ENCODE assay signal across 8 cellular contexts in the genomic region with DNA sequence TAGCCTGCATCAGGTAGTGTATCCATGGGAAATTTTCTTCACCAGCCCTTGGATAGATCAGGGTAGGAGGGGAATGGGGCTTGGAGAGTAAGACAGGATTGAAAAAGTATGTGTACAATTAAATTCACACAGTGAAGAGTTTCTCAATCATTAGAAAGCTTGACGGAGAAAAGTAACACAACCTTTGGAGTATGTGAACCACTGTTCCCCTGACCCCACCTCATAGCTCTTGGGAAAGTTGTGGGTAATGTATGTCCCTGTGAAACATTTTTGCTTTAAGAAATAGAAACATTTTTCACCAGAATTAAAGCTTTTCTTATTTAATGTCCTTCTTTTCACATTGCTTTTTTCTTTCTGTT. TPM values are rescaled to one million over a fixed set of nuclear protein-coding genes. Genes with fewer than 3 reads are reported as not detected.
DNase-seq lines count a peak whose midpoint lies in the region; ATAC-seq and TF ChIP-seq lines count a peak whose summit lies in the region.

No MANE protein-coding gene starts in this region.

- no peak for TF ChIP-seq CTCF in OCI-LY3 (IDR thresholded peaks at IDR 0.05; ENCODE audit: low read depth, low read length)
- no peak for TF ChIP-seq CTCF in left lung (IDR thresholded peaks at IDR 0.05)

- H3K4me2 ChIP-seq in BLaER1 (peak overlapping the region; percentile 56), OCI-LY3 (ENCODE audit: low read length) (peak overlapping the region; percentile 68)

- intact Hi-C loops in left lung (cut with DNase I): no loop called here

- peak overlapping the region; percentile 74; the same call in 1 of the 2 replicates for H2AFZ ChIP-seq in OCI-LY3 (ENCODE audit: low read depth, low read length)

- H4K20me1 ChIP-seq in BLaER1 (no peaks in the 10 kb centered on the region), OCI-LY3 (ENCODE audit: insufficient read depth, low read length) (no peaks in the 10 kb centered on the region)

- DNase-seq in left lung: no peak
- no peak for DNase-seq in NCI-H1417 (lab: John Stamatoyannopoulos, UW)
- no peak for DNase-seq in SW480 (ENCODE audit: low spot score)
- no peak for DNase-seq in stimulated activated naive CD4-positive, alpha-beta T cell treated with Interleukin-2 at 50 U/mL for 16 hours (lab: John Stamatoyannopoulos, UW)

- H3K9me3 ChIP-seq in BLaER1 (peaks cover 18% of the 10 kb centered on the region), OCI-LY3 (ENCODE audit: insufficient read depth, low read length) (no peaks in the 10 kb centered on the region), left lung (no peaks in the 10 kb centered on the region)

- H3K27ac ChIP-seq in BLaER1: 0 out of 2 replicates have a peak overlapping the region, but pooled peaks have one; percentile 56
- no peak overlapping the region for H3K27ac ChIP-seq in OCI-LY3 (ENCODE audit: low read length)
- H3K27ac ChIP-seq in left lung: peak overlapping the region; percentile 82

- H3K36me3 ChIP-seq in BLaER1 (no peaks in the 10 kb centered on the region), OCI-LY3 (replicated peaks; ENCODE audit: low read depth, low read length) (no peaks in the 10 kb centered on the region), left lung (peaks cover 0 to 34% of the 10 kb centered on the region in 2 donors)

- H3K9ac ChIP-seq in BLaER1: peak overlapping the region; percentile 47; the same call in 1 of the 2 replicates
- no peak overlapping the region for H3K9ac ChIP-seq in OCI-LY3 (ENCODE audit: low read length)

- no peaks in the 10 kb centered on the region for H3K27me3 ChIP-seq in BLaER1
- no peaks in the 10 kb centered on the region for H3K27me3 ChIP-seq in OCI-LY3 (ENCODE audit: low read depth, low read length)
- H3K27me3 ChIP-seq in left lung: no peaks in the 10 kb centered on the region

- no peaks in the 10 kb centered on the region for H3K79me2 ChIP-seq in OCI-LY3 (ENCODE audit: low read length)

- ATAC-seq in GM21360 (IDR thresholded peaks at IDR 0.05; ENCODE audit: unreplicated experiment) (peak; percentile 22), left lung (no peak), HG03135 (IDR thresholded peaks at IDR 0.05; ENCODE audit: unreplicated experiment) (no peak)

- H3K4me1 ChIP-seq in BLaER1: 0 out of 2 replicates have a peak, but pooled peaks cover 8% of the 10 kb centered on the region
- H3K4me1 ChIP-seq in OCI-LY3 (ENCODE audit: low read length): peaks cover 8% of the 10 kb centered on the region
- H3K4me1 ChIP-seq in left lung: peaks cover 23 to 44% of the 10 kb centered on the region in 2 donors

- H3K4me3 ChIP-seq in BLaER1: no peak overlapping the region
- H3K4me3 ChIP-seq in OCI-LY3 (ENCODE audit: low read length): peak overlapping the region; percentile 56; the same call in 1 of the 2 replicates
- peak overlapping the region; percentile 19 to 48 for H3K4me3 ChIP-seq in left lung

RNA-seq across cellular contexts. Expression of a gene that starts 0.3 kb away (rescaled TPM):
- total RNA-seq in left lung: 10 to 100 TPM; 56.8 to 84.0 TPM

RNA-seq across cellular contexts. Expression of a gene that starts 9.9 kb away (rescaled TPM):
- 10 to 100 TPM; 55.9 to 56.3 TPM for total RNA-seq in left lung

RNA-seq across cellular contexts. Expression of a gene that starts 12.3 kb away (rescaled TPM):
- total RNA-seq in left lung: 1 to 10 TPM in 1 of 2 donors, under 1 TPM in 1; 0.50 to 3.3 TPM
